1 cellular context compared by ENCODE assay signal in the genomic region with DNA sequence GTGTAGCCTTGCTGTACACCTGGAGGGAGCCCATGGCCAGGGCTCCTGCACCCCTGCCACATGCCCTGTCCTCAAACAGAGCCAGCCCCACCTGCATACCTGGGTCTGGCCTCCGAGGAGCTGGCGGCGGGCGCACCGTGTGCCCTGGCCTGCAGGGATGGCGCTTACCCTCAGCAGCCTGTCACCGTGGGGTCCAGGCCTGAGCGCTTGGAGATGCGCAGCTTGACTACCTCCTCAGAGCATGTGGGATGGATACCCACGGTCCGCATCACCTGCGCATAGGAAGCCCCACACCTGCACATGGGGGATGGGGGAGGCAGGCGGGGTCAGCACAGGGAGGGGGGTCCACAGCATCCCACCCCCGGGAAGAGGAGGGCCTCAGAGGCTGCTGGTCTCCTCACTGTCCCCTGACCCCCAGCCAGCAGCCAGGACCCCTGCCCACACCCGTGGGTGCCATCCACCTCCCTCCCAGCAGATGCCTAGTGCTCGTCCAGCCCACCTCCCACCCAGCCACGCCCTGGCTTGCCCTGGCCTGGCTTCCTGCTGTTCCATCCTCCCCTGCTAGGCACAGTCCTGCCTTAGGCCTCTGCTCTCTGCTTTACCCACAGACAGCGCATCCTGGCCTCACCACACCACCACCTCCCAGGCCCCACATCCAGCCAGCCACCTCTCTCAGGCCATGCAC.
TF ChIP-seq lines count a peak whose summit lies in the region.

No MANE protein-coding gene starts in this region.

TF ChIP-seq in K562, 482 proteins besides CTCF, POLR2A, EP300 and RAD21:
- TF ChIP-seq OTX1 (CRISPR knock-in tag; IDR thresholded peaks at IDR 0.05) (0 out of 2 replicates have a peak, but pooled peaks have one; percentile 13), TSC22D4 (tag; IDR thresholded peaks at IDR 0.05) (no peak), RBM14 (IDR thresholded peaks at IDR 0.05; ENCODE audit: borderline replicate concordance, insufficient read depth, low read depth, low read length) (0 out of 2 replicates have a peak, but pooled peaks have one; percentile 12), RBBP5 (IDR thresholded peaks at IDR 0.05; ENCODE audit: borderline replicate concordance, insufficient read depth, low read length, poor library complexity, severe bottlenecking) (peak; percentile 6), PCBP1 (IDR thresholded peaks at IDR 0.05; ENCODE audit: low read depth, low read length, poor library complexity, severe bottlenecking) (peak; percentile 9), RCOR1 (IDR thresholded peaks at IDR 0.05; ENCODE audit: borderline replicate concordance in 1 of 2, low read depth in 2 of 2, low read length in 2 of 2) (no peak), ZBTB7A (IDR thresholded peaks at IDR 0.05; ENCODE audit: borderline replicate concordance, control insufficient read depth, low read depth, low read length) (peak; percentile 21; the same call in 1 of the 2 replicates), SRSF1 (IDR thresholded peaks at IDR 0.05; ENCODE audit: low read depth, low read length) (no peak), ZNF133 (CRISPR knock-in tag; IDR thresholded peaks at IDR 0.05) (0 out of 2 replicates have a peak, but pooled peaks have one; percentile 44), POLR2G (IDR thresholded peaks at IDR 0.05; ENCODE audit: low read depth, low read length) (peak; percentile 24), CHD1 (IDR thresholded peaks at IDR 0.05; ENCODE audit: low read length) (peak; percentile 23), MAZ (CRISPR knock-in tag; conservative IDR thresholded peaks at IDR 0.05 in 1 of 2, IDR thresholded peaks at IDR 0.05 in 1 of 2) (0 out of 4 replicates have a peak, but pooled peaks of 1 of the 2 experiments have one; percentile 17), MXI1 (IDR thresholded peaks at IDR 0.05; ENCODE audit: low read depth, low read length) (no peak), ZNF668 (CRISPR knock-in tag; IDR thresholded peaks at IDR 0.05) (no peak)
- TF ChIP-seq, protein P1, sequence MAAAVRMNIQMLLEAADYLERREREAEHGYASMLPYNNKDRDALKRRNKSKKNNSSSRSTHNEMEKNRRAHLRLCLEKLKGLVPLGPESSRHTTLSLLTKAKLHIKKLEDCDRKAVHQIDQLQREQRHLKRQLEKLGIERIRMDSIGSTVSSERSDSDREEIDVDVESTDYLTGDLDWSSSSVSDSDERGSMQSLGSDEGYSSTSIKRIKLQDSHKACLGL (CRISPR knock-in tag; IDR thresholded peaks at IDR 0.05; ENCODE audit: borderline replicate concordance, poor library complexity, severe bottlenecking) = no peak
- TF ChIP-seq, protein P2, sequence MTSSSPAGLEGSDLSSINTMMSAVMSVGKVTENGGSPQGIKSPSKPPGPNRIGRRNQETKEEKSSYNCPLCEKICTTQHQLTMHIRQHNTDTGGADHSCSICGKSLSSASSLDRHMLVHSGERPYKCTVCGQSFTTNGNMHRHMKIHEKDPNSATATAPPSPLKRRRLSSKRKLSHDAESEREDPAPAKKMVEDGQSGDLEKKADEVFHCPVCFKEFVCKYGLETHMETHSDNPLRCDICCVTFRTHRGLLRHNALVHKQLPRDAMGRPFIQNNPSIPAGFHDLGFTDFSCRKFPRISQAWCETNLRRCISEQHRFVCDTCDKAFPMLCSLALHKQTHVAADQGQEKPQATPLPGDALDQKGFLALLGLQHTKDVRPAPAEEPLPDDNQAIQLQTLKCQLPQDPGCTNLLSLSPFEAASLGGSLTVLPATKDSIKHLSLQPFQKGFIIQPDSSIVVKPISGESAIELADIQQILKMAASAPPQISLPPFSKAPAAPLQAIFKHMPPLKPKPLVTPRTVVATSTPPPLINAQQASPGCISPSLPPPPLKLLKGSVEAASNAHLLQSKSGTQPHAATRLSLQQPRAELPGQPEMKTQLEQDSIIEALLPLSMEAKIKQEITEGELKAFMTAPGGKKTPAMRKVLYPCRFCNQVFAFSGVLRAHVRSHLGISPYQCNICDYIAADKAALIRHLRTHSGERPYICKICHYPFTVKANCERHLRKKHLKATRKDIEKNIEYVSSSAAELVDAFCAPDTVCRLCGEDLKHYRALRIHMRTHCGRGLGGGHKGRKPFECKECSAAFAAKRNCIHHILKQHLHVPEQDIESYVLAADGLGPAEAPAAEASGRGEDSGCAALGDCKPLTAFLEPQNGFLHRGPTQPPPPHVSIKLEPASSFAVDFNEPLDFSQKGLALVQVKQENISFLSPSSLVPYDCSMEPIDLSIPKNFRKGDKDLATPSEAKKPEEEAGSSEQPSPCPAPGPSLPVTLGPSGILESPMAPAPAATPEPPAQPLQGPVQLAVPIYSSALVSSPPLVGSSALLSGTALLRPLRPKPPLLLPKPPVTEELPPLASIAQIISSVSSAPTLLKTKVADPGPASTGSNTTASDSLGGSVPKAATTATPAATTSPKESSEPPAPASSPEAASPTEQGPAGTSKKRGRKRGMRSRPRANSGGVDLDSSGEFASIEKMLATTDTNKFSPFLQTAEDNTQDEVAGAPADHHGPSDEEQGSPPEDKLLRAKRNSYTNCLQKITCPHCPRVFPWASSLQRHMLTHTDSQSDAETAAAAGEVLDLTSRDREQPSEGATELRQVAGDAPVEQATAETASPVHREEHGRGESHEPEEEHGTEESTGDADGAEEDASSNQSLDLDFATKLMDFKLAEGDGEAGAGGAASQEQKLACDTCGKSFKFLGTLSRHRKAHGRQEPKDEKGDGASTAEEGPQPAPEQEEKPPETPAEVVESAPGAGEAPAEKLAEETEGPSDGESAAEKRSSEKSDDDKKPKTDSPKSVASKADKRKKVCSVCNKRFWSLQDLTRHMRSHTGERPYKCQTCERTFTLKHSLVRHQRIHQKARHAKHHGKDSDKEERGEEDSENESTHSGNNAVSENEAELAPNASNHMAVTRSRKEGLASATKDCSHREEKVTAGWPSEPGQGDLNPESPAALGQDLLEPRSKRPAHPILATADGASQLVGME (CRISPR knock-in tag; IDR thresholded peaks at IDR 0.05) = 0 out of 2 replicates have a peak, but pooled peaks have one; percentile 13
- TF ChIP-seq, protein P3, sequence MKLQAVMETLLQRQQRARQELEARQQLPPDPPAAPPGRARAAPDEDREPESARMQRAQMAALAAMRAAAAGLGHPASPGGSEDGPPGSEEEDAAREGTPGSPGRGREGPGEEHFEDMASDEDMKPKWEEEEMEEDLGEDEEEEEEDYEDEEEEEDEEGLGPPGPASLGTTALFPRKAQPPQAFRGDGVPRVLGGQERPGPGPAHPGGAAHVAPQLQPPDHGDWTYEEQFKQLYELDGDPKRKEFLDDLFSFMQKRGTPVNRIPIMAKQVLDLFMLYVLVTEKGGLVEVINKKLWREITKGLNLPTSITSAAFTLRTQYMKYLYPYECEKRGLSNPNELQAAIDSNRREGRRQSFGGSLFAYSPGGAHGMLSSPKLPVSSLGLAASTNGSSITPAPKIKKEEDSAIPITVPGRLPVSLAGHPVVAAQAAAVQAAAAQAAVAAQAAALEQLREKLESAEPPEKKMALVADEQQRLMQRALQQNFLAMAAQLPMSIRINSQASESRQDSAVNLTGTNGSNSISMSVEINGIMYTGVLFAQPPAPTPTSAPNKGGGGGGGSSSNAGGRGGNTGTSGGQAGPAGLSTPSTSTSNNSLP (IDR thresholded peaks at IDR 0.05; ENCODE audit: borderline replicate concordance, low read depth, low read length) = no peak
